ENCODE assay signal across 10 cellular contexts in the genomic region with DNA sequence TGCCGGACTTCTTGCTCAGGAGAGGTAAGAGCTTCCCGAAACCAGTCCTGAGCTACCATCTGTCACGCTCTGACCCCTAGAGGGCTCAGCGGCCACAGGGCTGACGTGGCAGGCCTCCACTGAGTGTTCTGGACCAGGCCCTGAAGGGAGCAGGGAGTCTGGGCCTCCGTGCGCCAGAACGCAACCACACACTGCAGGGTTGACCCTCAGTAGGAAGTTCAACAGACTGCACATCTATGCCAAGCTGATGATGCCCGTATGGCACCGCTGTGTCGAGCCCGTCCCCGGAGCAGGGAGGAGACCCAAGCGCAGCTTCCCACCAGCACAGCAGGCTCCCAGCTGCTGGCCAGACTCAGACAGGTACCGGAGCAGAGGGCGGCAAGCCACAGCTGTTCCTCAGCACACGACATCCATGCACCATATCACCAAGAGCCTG. TPM values are rescaled to one million over a fixed set of nuclear protein-coding genes. Genes with fewer than 3 reads are reported as not detected.
DNase-seq lines count a peak whose midpoint lies in the region; ATAC-seq and TF ChIP-seq lines count a peak whose summit lies in the region.
"Had no signal": no experiment of that assay in that cellular context is flagged by ENCODE, and none has a peak within 500 bp of the region (broad histone marks: within the 10 kb centered on the region; RNA-seq: fewer than 3 reads in every experiment).

No MANE protein-coding gene starts in this region.

- no peaks in the 10 kb centered on the region for H3K9me2 ChIP-seq in PC-3 (replicated peaks; ENCODE audit: low read length)

- TF ChIP-seq CTCF in GM13977 (IDR thresholded peaks at IDR 0.05; ENCODE audit: extremely low read depth, insufficient read depth, missing control alignments) = peak; percentile 16
- 0 out of 2 replicates have a peak, but pooled peaks have one; percentile 16 for TF ChIP-seq CTCF in PC-3 (conservative IDR thresholded peaks at IDR 0.05; ENCODE audit: low read depth, low read length)
- TF ChIP-seq CTCF in sigmoid colon (IDR thresholded peaks at IDR 0.05) = no peak

- no peak for TF ChIP-seq EP300 in sigmoid colon (IDR thresholded peaks at IDR 0.05)

- ATAC-seq in PC-3 = no peak
- ATAC-seq in Right ventricle myocardium superior (ENCODE audit: poor library complexity) = no peak
- no peak for ATAC-seq in GM18861 (IDR thresholded peaks at IDR 0.05; ENCODE audit: unreplicated experiment)

- intact Hi-C loops in PC-3 (cut with micrococcal nuclease) = no loop called here
- intact Hi-C loops in Right ventricle myocardium superior (cut with DNase I) = no loop called here
- intact Hi-C loops in sigmoid colon (cut with DNase I) = no loop called here

- BruUV-seq in PC-3 (replicated peaks; lab: Mats Ljungman, UMichigan) = no TSS peak

- H3K4me2 ChIP-seq in PC-3 (ENCODE audit: low read length) = no peak overlapping the region

- H3K4me3 ChIP-seq in PC-3 (ENCODE audit: low read length) (no peak overlapping the region), sigmoid colon (no peak overlapping the region)

- no peaks in the 10 kb centered on the region for H4K20me1 ChIP-seq in PC-3 (ENCODE audit: low read length)

- H3F3A ChIP-seq in PC-3 (ENCODE audit: low read length, unreplicated experiment) = no peaks in the 10 kb centered on the region

- DNase-seq in GM13977 (ENCODE audit: low spot score) (no peak), PC-3 (no peak), Right ventricle myocardium superior (peak; percentile 44), sigmoid colon (peak; percentile 47), EL (no peak), UCSD-AML1 (lab: John Stamatoyannopoulos, UW; ENCODE audit: unreplicated experiment) (no peak)
- DNase-seq: occipital lobe had no signal

- H3K27me3 ChIP-seq in PC-3 (ENCODE audit: low read length) (no peaks in the 10 kb centered on the region), sigmoid colon (no peaks in the 10 kb centered on the region)

- in situ Hi-C loops in GM13977 (cut with MboI; ENCODE audit: low pct_unique_long_range_greater_than_20kb, low sequenced_read_pairs, unreplicated experiment) = no loop called here

- H3K79me2 ChIP-seq in PC-3 (ENCODE audit: low read length) = no peaks in the 10 kb centered on the region

- WGBS in sigmoid colon, 2 donors = 87 to 93% methylated on average over 17 of the region's 17 CpGs

- H3K4me1 ChIP-seq in PC-3 (ENCODE audit: insufficient read depth, low read length) (no peaks in the 10 kb centered on the region), sigmoid colon (no peaks in the 10 kb centered on the region)

- POLR2A ChIA-PET in PC-3 (lab: Charles Lee; ENCODE audit: unreplicated experiment) = no interaction called here

- no peak overlapping the region for H3K9ac ChIP-seq in PC-3 (ENCODE audit: low read length)

- H3K27ac ChIP-seq in PC-3 (ENCODE audit: low read length) (no peak overlapping the region), sigmoid colon (no peak overlapping the region)

- no peak for TF ChIP-seq POLR2A in sigmoid colon (IDR thresholded peaks at IDR 0.05)

- CTCF ChIA-PET in PC-3 (lab: Charles Lee) = interaction anchor here (0.6 kb wide), 1 partner anchor 46 kb away, joined by 3 read pairs; no protein-coding TSS in a partner anchor

- no peaks in the 10 kb centered on the region for H3K36me3 ChIP-seq in PC-3 (ENCODE audit: low read depth, low read length)
- H3K36me3 ChIP-seq in sigmoid colon = no peaks in the 10 kb centered on the region

- H3K9me3 ChIP-seq in PC-3 (ENCODE audit: low read length) = no peaks in the 10 kb centered on the region
- no peaks in the 10 kb centered on the region for H3K9me3 ChIP-seq in sigmoid colon

- H2AFZ ChIP-seq in PC-3 (ENCODE audit: low read length) = no peak overlapping the region

RNA-seq across cellular contexts. Expression of a gene that starts 39.2 kb away (rescaled TPM):
- 0.69 and 1.2 TPM in 2 replicates for total RNA-seq in PC-3 (2014; rRNA removed)
- total RNA-seq in Right ventricle myocardium superior = 87.2 TPM
- 1 to 10 TPM in 3 of 4 donors, under 1 TPM in 1; 0.83 to 3.2 (median 1.9) TPM for total RNA-seq in sigmoid colon
- polyA plus RNA-seq in sigmoid colon = 1 to 10 TPM in 1 of 3 donors, under 1 TPM in 1, not detected in 1; 0.23 to 1.2 TPM
- total RNA-seq: bronchial epithelial cell, kidney epithelial cell had no signal

Comparison
In these comparisons a context has a peak if more than half of its experiments do, and no peak if none do; other contexts are left out.
1. DNase-seq: peak in Right ventricle myocardium superior (single experiment) and sigmoid colon (single experiment); none in GM13977 (single experiment), PC-3 (single experiment), EL (single experiment) and UCSD-AML1 (single experiment).
2. CTCF ChIP-seq: peak in GM13977 (single experiment) and PC-3 (single experiment); none in sigmoid colon (0 of 4).
3. RNA of a gene that starts 39.2 kb away (total RNA-seq): 87.2 TPM in Right ventricle myocardium superior (single experiment); 0.83 to 3.2 TPM in sigmoid colon and 0.69 to 1.2 TPM in PC-3; every median in the first group is over 10 times any median in the second.